10 cellular contexts compared by ENCODE assay signal in the genomic region with DNA sequence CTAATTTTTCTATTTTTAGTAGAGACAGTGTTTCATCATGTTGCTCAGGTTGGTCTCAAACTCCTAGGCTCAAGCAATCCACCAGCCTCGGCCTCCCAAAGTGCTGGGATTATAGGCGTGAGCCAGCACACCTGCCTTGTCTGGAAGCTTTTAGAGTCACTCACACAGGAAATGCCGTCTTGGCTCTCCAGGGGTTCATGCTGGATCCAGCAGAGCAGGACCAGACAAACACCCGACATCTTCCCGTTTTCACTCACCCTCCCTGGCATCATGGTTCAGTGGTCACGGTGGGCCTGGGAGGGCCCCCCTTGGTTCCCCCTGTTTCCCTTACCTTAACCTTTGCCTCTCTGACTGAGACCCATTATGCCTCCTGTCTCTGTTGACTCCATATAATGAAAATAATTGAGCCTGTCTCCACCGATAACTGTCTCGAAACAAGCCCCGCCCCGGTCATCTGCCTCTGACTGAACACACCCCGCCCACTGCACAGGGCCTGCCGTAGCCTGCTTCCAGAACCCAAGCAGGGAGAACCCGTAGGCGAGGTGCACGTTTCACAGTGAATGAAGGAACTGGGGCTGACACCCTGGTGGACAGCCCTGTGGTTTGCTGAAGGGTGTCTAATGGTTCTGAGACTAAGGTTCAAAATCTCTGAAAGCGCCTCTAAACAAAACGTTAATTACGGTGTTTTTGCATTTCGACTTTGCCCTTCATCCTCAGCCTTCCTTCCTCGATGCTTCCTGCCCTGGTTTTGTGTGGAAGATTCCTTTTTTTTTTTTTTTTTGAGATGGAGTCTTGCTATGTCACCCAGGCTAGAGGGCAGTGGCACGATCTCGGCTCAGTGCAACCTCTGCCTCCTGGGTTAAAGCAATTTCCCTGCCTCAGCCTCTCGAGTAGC. TPM values are rescaled to one million over a fixed set of nuclear protein-coding genes. Genes with fewer than 3 reads are reported as not detected.
DNase-seq lines count a peak whose midpoint lies in the region; ATAC-seq and TF ChIP-seq lines count a peak whose summit lies in the region.
"Had no signal": no experiment of that assay in that cellular context is flagged by ENCODE, and none has a peak within 500 bp of the region (broad histone marks: within the 10 kb centered on the region; RNA-seq: fewer than 3 reads in every experiment).

No MANE protein-coding gene starts in this region.

- H3K27ac ChIP-seq in uterus (peak overlapping the region; percentile 5 to 79), osteoblast (ENCODE audit: low read depth, low read length) (no peak overlapping the region)
- no peak overlapping the region for H3K27ac ChIP-seq in naive thymus-derived CD4-positive, alpha-beta T cell (ENCODE audit: low read depth, low read length)
- H3K27ac ChIP-seq: SK-N-MC had no signal

- H3K4me3 ChIP-seq in BE2C (ENCODE audit: low read depth, low read length) (peak overlapping the region; percentile 55), uterus (no peak overlapping the region), osteoblast (ENCODE audit: insufficient read depth, low read length) (no peak overlapping the region)
- H3K4me3 ChIP-seq in naive thymus-derived CD4-positive, alpha-beta T cell (ENCODE audit: low read length): no peak overlapping the region
- H3K4me3 ChIP-seq: SK-N-MC had no signal

- peak in 1 of 2 donors; percentile 22 for TF ChIP-seq POLR2A in uterus (IDR thresholded peaks at IDR 0.05)

- in situ Hi-C loops in GM13976 (cut with MboI; ENCODE audit: low sequenced_read_pairs, unreplicated experiment): no loop called here

- TF ChIP-seq CTCF in BE2C (IDR thresholded peaks at IDR 0.05; ENCODE audit: low read depth, low read length) (peak; percentile 29; the same call in 1 of the 2 replicates), uterus (IDR thresholded peaks at IDR 0.05) (no peak), GM13976 (IDR thresholded peaks at IDR 0.05; ENCODE audit: borderline replicate concordance, control extremely low read depth, extremely low read depth, insufficient read depth, missing control alignments) (no peak), osteoblast (IDR thresholded peaks at IDR 0.05; ENCODE audit: extremely low read depth, low read depth, low read length) (no peak)

- peak; percentile 69 for ATAC-seq in GM21529 (IDR thresholded peaks at IDR 0.05; ENCODE audit: unreplicated experiment)
- no peak for ATAC-seq in naive thymus-derived CD4-positive, alpha-beta T cell

- H2AFZ ChIP-seq in osteoblast (ENCODE audit: low read length): no peak overlapping the region

- H3K9me3 ChIP-seq in BE2C (no peaks in the 10 kb centered on the region), uterus (no peaks in the 10 kb centered on the region), osteoblast (ENCODE audit: low read depth, low read length) (no peaks in the 10 kb centered on the region)
- no peaks in the 10 kb centered on the region for H3K9me3 ChIP-seq in naive thymus-derived CD4-positive, alpha-beta T cell (ENCODE audit: control insufficient read depth in 2 of 3, low read length in 3 of 3)

- peak; percentile 96 for DNase-seq in BE2C
- DNase-seq in NCI-H2196 (lab: John Stamatoyannopoulos, UW; ENCODE audit: unreplicated experiment): peak; percentile 88
- peak; percentile 82 for DNase-seq in cardiac septum (ENCODE audit: low spot score)
- DNase-seq in uterus: peak; percentile 46 to 55
- no peak for DNase-seq in GM13976 (ENCODE audit: low spot score)
- no peak for DNase-seq in osteoblast (ENCODE audit: insufficient read length, low spot score, missing footprints)
- no peak for DNase-seq in naive thymus-derived CD4-positive, alpha-beta T cell
- DNase-seq: CD4-positive, CD25-positive, alpha-beta regulatory T cell had no signal

- peak overlapping the region in 1 of 9 donors; percentile 38 for H3K27ac Mint-ChIP-seq in naive thymus-derived CD4-positive, alpha-beta T cell

- no peak overlapping the region for H3K4me3 Mint-ChIP-seq in naive thymus-derived CD4-positive, alpha-beta T cell
- H3K4me3 Mint-ChIP-seq: CD4-positive, CD25-positive, alpha-beta regulatory T cell had no signal

- H3K36me3 Mint-ChIP-seq in naive thymus-derived CD4-positive, alpha-beta T cell: no peaks in the 10 kb centered on the region
- H3K36me3 Mint-ChIP-seq: CD4-positive, CD25-positive, alpha-beta regulatory T cell had no signal

- H3K79me2 ChIP-seq in osteoblast (ENCODE audit: insufficient read depth, low read length): no peaks in the 10 kb centered on the region

- CTCF ChIA-PET in naive thymus-derived CD4-positive, alpha-beta T cell (lab: Charles Lee): no interaction called here

- no peaks in the 10 kb centered on the region for H3K9me3 Mint-ChIP-seq in naive thymus-derived CD4-positive, alpha-beta T cell
- H3K9me3 Mint-ChIP-seq: CD4-positive, CD25-positive, alpha-beta regulatory T cell had no signal

- H3K4me2 ChIP-seq in osteoblast (ENCODE audit: insufficient read depth, low read length): no peak overlapping the region

- POLR2A ChIA-PET in naive thymus-derived CD4-positive, alpha-beta T cell (lab: Charles Lee): no interaction called here

- H3K27me3 ChIP-seq in BE2C: no peaks in the 10 kb centered on the region
- no peaks in the 10 kb centered on the region for H3K27me3 ChIP-seq in uterus
- no peaks in the 10 kb centered on the region for H3K27me3 ChIP-seq in osteoblast (ENCODE audit: insufficient read depth, low read length)
- H3K27me3 ChIP-seq in naive thymus-derived CD4-positive, alpha-beta T cell (ENCODE audit: control insufficient read depth in 2 of 2, insufficient read depth in 2 of 2, low read length in 2 of 2): no peaks in the 10 kb centered on the region

- H3K4me1 ChIP-seq in BE2C: peaks cover 42% of the 10 kb centered on the region
- no peaks in the 10 kb centered on the region for H3K4me1 ChIP-seq in uterus
- H3K4me1 ChIP-seq in osteoblast (ENCODE audit: insufficient read depth, low read length): peaks cover 16% of the 10 kb centered on the region
- H3K4me1 ChIP-seq in naive thymus-derived CD4-positive, alpha-beta T cell (ENCODE audit: control insufficient read depth in 2 of 2, insufficient read depth in 2 of 2, low read length in 2 of 2): peaks cover 0 to 8% of the 10 kb centered on the region in 2 donors

- H3K36me3 ChIP-seq in BE2C: no peaks in the 10 kb centered on the region
- no peaks in the 10 kb centered on the region for H3K36me3 ChIP-seq in uterus
- no peaks in the 10 kb centered on the region for H3K36me3 ChIP-seq in osteoblast (ENCODE audit: insufficient read depth, low read length)
- no peaks in the 10 kb centered on the region for H3K36me3 ChIP-seq in naive thymus-derived CD4-positive, alpha-beta T cell (ENCODE audit: control insufficient read depth in 2 of 3, insufficient read depth in 3 of 3, low read length in 3 of 3)

- intact Hi-C loops in cardiac septum (cut with DNase I) (loop anchor here (5.0 kb wide), 1 partner anchor 63 kb away; no protein-coding TSS in a partner anchor), uterus (cut with DNase I; ENCODE audit: low total_unique reads) (no loop called here)
- intact Hi-C loops in naive thymus-derived CD4-positive, alpha-beta T cell (cut with micrococcal nuclease): no loop called here

- no peaks in the 10 kb centered on the region for H4K20me1 ChIP-seq in osteoblast (ENCODE audit: insufficient read depth, low read length)

- peaks cover 14 to 28% (median 23%) of the 10 kb centered on the region in 7 donors for H3K4me1 Mint-ChIP-seq in naive thymus-derived CD4-positive, alpha-beta T cell

- peaks cover 0 to 6% (median 0%) of the 10 kb centered on the region in 5 donors for H3K27me3 Mint-ChIP-seq in naive thymus-derived CD4-positive, alpha-beta T cell

RNA-seq across cellular contexts. Expression of a gene that starts 39.7 kb away (rescaled TPM):
- polyA plus RNA-seq in BE2C (2012; ENCODE audit: insufficient read depth, insufficient read length, low read depth): 166 TPM
- total RNA-seq in cardiac septum (20.6 TPM), uterus (10 to 100 TPM in 3 of 4 donors, 1 to 10 TPM in 1; 3.1 to 14.3 (median 12.1) TPM), osteoblast (5.4 and 5.9 TPM in 2 replicates)
- total RNA-seq in naive thymus-derived CD4-positive, alpha-beta T cell: under 1 TPM in 3 of 5 experiments, not detected in 2; 0.08 to 0.34 (median 0.11) TPM
- not detected for polyA plus RNA-seq in naive thymus-derived CD4-positive, alpha-beta T cell
- polyA plus RNA-seq: CD4-positive, CD25-positive, alpha-beta regulatory T cell had no signal

Comparison
In these comparisons a context has a peak if more than half of its experiments do, and no peak if none do; other contexts are left out.
1. DNase-seq: peak in BE2C (single experiment), NCI-H2196 (single experiment), cardiac septum (single experiment) and uterus (2 of 2); none in GM13976 (single experiment), osteoblast (single experiment) and naive thymus-derived CD4-positive, alpha-beta T cell (0 of 9).
2. H3K27ac ChIP-seq: peak in uterus (2 of 2); none in osteoblast (single experiment) and naive thymus-derived CD4-positive, alpha-beta T cell (single experiment).